In the genomic region with DNA sequence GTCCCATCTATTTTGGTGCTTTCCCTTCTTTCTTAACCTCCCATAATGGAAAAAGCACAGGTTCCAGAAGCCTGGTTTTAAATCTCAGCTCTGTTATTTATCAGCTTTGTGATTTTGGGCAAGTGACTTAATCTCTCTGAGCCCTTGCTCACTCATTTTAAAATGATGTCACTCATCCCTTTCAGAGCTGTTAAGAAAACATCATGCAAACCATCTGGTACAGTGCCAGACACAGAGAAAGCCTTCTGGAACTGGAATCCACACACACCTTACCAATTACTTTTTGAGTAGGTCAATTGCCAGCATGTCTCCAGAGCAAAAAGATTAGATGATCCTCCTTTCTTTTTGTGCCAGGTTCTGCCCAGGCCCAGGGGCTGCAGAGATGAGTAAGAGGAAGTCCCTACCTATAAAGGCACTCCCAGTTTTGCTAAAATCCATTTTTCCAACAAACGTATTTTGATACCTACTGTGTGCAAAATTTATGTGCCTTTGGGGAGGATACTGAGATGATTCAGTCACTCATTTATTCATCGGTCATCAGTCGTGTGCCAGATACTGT, we compare ENCODE assay signal across 24 cellular contexts.
DNase-seq lines count a peak whose midpoint lies in the region; ATAC-seq, FAIRE-seq and TF ChIP-seq lines count a peak whose summit lies in the region.
"Had no signal": no experiment of that assay in that cellular context is flagged by ENCODE, and none has a peak within 500 bp of the region (broad histone marks: within the 10 kb centered on the region; RNA-seq: fewer than 3 reads in every experiment).

No MANE protein-coding gene starts in this region.

- no peaks in the 10 kb centered on the region for H3K36me3 Mint-ChIP-seq in immature natural killer cell
- H3K36me3 Mint-ChIP-seq: activated naive CD4-positive, alpha-beta T cell treated with anti-CD3 and anti-CD28 coated beads, Interleukin-2, amount 10 ng/mL, durations not matched to agents 7 days and 5 days had no signal

- no peak overlapping the region for H3K4me3 ChIP-seq in MG63
- no peak overlapping the region for H3K4me3 ChIP-seq in RWPE2 (ENCODE audit: severe bottlenecking)
- H3K4me3 ChIP-seq in keratinocyte (ENCODE audit: control insufficient read depth in 2 of 3, extremely low read depth in 1 of 3, insufficient read depth in 2 of 3, low read depth in 1 of 3, low read length in 3 of 3), result no peak overlapping the region
- no peak overlapping the region for H3K4me3 ChIP-seq in mesendoderm (ENCODE audit: low read length)
- H3K4me3 ChIP-seq: coronary artery, mucosa of descending colon, PC-9, sigmoid colon had no signal

- TF ChIP-seq CTCF in RWPE2 (IDR thresholded peaks at IDR 0.05; ENCODE audit: poor library complexity, severe bottlenecking), result no peak
- TF ChIP-seq CTCF in keratinocyte (optimal IDR thresholded peaks at IDR 0.05 in 1 of 3, IDR thresholded peaks at IDR 0.05 in 1 of 3, conservative IDR thresholded peaks at IDR 0.05 in 1 of 3; ENCODE audit: extremely low read depth in 1 of 3, insufficient read depth in 2 of 3, low read length in 3 of 3), result no peak

- H2AK5ac ChIP-seq in mesendoderm (ENCODE audit: low read length), result no peak overlapping the region

- H3K27me3 ChIP-seq in MG63 (no peaks in the 10 kb centered on the region), RWPE2 (ENCODE audit: insufficient read depth, poor library complexity, severe bottlenecking) (no peaks in the 10 kb centered on the region), keratinocyte (ENCODE audit: control insufficient read depth, extremely low read depth, insufficient read depth, low read length) (no peaks in the 10 kb centered on the region), mesendoderm (ENCODE audit: insufficient read depth, low read length, poor library complexity) (no peaks in the 10 kb centered on the region)
- H3K27me3 ChIP-seq: sigmoid colon had no signal

- H3K36me3 ChIP-seq in MG63 (no peaks in the 10 kb centered on the region), RWPE2 (ENCODE audit: low read depth) (no peaks in the 10 kb centered on the region), keratinocyte (ENCODE audit: control insufficient read depth in 2 of 2, extremely low read depth in 1 of 2, insufficient read depth in 2 of 2, low read length in 2 of 2) (no peaks in the 10 kb centered on the region), mesendoderm (ENCODE audit: control insufficient read depth, insufficient read depth, low read length) (no peaks in the 10 kb centered on the region)
- H3K36me3 ChIP-seq: sigmoid colon had no signal

- peaks cover 5 to 11% (median 8%) of the 10 kb centered on the region in 3 donors for H3K27me3 Mint-ChIP-seq in immature natural killer cell (ENCODE audit: low read depth in 3 of 3)
- H3K27me3 Mint-ChIP-seq: B cell had no signal

- intact Hi-C loops in left cardiac atrium (cut with DNase I), result no loop called here

- H2BK120ac ChIP-seq in mesendoderm (ENCODE audit: low read depth, low read length), result no peak overlapping the region

- H3K4me1 Mint-ChIP-seq in immature natural killer cell, result no peaks in the 10 kb centered on the region
- H3K4me1 Mint-ChIP-seq: activated CD4-positive, alpha-beta T cell treated with anti-CD3 and anti-CD28 coated beads, Interleukin-2, amount 10 ng/mL, durations not matched to agents 7 days and 5 days; activated naive CD4-positive, alpha-beta T cell treated with anti-CD3 and anti-CD28 coated beads, Interleukin-2, amount 10 ng/mL, durations not matched to agents 7 days and 5 days had no signal

- H4K8ac ChIP-seq in mesendoderm (ENCODE audit: low read depth, low read length), result no peak overlapping the region

- no peak overlapping the region for H2BK15ac ChIP-seq in mesendoderm (replicated peaks; ENCODE audit: low read depth)

- H3K18ac ChIP-seq in mesendoderm (ENCODE audit: low read length), result no peak overlapping the region

- no peak overlapping the region for H2AFZ ChIP-seq in keratinocyte (ENCODE audit: control insufficient read depth, low read length)
- H2AFZ ChIP-seq: PC-9 had no signal

- no peak overlapping the region for H3K4me3 Mint-ChIP-seq in immature natural killer cell
- H3K4me3 Mint-ChIP-seq: activated CD4-positive, alpha-beta T cell treated with anti-CD3 and anti-CD28 coated beads, Interleukin-2, amount 10 ng/mL, durations not matched to agents 7 days and 5 days; activated naive CD4-positive, alpha-beta T cell treated with anti-CD3 and anti-CD28 coated beads, Interleukin-2, amount 10 ng/mL, durations not matched to agents 7 days and 5 days; B cell had no signal

- peak; percentile 46 for FAIRE-seq in keratinocyte (lab: Jason Lieb, UNC)
- FAIRE-seq: astrocyte, GM19239, kidney had no signal

- no peak overlapping the region for H4K5ac ChIP-seq in mesendoderm (ENCODE audit: low read length)

- peaks cover 6% of the 10 kb centered on the region for H3K79me1 ChIP-seq in mesendoderm (ENCODE audit: low read length)

- dilution Hi-C loops in keratinocyte (cut with MboI; ENCODE audit: extremely low pct_ligation_motif_present, low sequenced_read_pairs), result no loop called here

- no peak overlapping the region for H3K56ac ChIP-seq in mesendoderm (ENCODE audit: low read length)

- H3K79me2 ChIP-seq in keratinocyte (ENCODE audit: control insufficient read depth, insufficient read depth, low read length), result no peaks in the 10 kb centered on the region
- H3K79me2 ChIP-seq in mesendoderm (ENCODE audit: control insufficient read depth, insufficient read depth, low read length), result peaks cover 8% of the 10 kb centered on the region

- H3K4me1 ChIP-seq in RWPE2 (ENCODE audit: insufficient read depth, poor library complexity, severe bottlenecking) (no peaks in the 10 kb centered on the region), keratinocyte (ENCODE audit: control insufficient read depth, extremely low read depth, insufficient read depth, low read length) (peaks cover 11% of the 10 kb centered on the region), mesendoderm (ENCODE audit: control insufficient read depth, low read depth, low read length) (peaks cover 5% of the 10 kb centered on the region)

- ATAC-seq in RWPE2 (ENCODE audit: low read depth), result peak; percentile 42; the same call in 1 of the 3 replicates
- no peak for ATAC-seq in left cardiac atrium
- ATAC-seq: mucosa of descending colon, SK-N-SH treated with all-trans-retinoic acid at 6 μM for 48 hours had no signal

- H3K9me1 ChIP-seq in keratinocyte (ENCODE audit: control insufficient read depth, extremely low read depth, insufficient read depth, low read length), result peaks cover 3% of the 10 kb centered on the region

- no peaks in the 10 kb centered on the region for H4K20me1 ChIP-seq in keratinocyte (ENCODE audit: control insufficient read depth, extremely low read depth, insufficient read depth, low read length)

- no peak overlapping the region for H3K4ac ChIP-seq in mesendoderm (ENCODE audit: low read depth, low read length)

- DNase-seq in Daoy (ENCODE audit: low read depth), result peak; percentile 66
- peak; percentile 50 for DNase-seq in MG63
- no peak for DNase-seq in RWPE2 (ENCODE audit: low spot score)
- DNase-seq in keratinocyte (ENCODE audit: low read depth, low spot score), result no peak
- no peak for DNase-seq in mesendoderm
- no peak for DNase-seq in left cardiac atrium
- no peak for DNase-seq in immature natural killer cell
- DNase-seq: activated CD4-positive, alpha-beta T cell treated with anti-CD3 and anti-CD28 coated beads, Interleukin-2, amount 10 ng/mL, durations not matched to agents 7 days and 5 days; activated naive CD4-positive, alpha-beta T cell treated with anti-CD3 and anti-CD28 coated beads, Interleukin-2, amount 10 ng/mL, durations not matched to agents 7 days and 5 days; activated T-cell treated with anti-CD3 and anti-CD28 coated beads for 4 hours; head of caudate nucleus; kidney; mucosa of descending colon; NCI-H1105 treated with DMSO at 0.1 percent for 48 hours; NCI-H510A treated with DMSO at 0.1 percent for 48 hours; PC-9; sigmoid colon; substantia nigra had no signal

- no peak overlapping the region for H3K9ac ChIP-seq in keratinocyte (ENCODE audit: control insufficient read depth, extremely low read depth, insufficient read depth, low read length)
- no peak overlapping the region for H3K9ac ChIP-seq in mesendoderm (ENCODE audit: low read length)

- no peak overlapping the region for H2BK5ac ChIP-seq in mesendoderm (ENCODE audit: low read length)

- H3K27ac ChIP-seq in RWPE2 (ENCODE audit: poor library complexity, severe bottlenecking), result no peak overlapping the region
- H3K27ac ChIP-seq in keratinocyte (ENCODE audit: control insufficient read depth, insufficient read depth, low read length), result no peak overlapping the region
- no peak overlapping the region for H3K27ac ChIP-seq in mesendoderm (ENCODE audit: low read depth, low read length)
- H3K27ac ChIP-seq: coronary artery, epithelial cell of prostate, PC-9, sigmoid colon had no signal

- H3K4me2 ChIP-seq in keratinocyte (ENCODE audit: control insufficient read depth, extremely low read depth, insufficient read depth, low read depth, low read length) (peak overlapping the region; percentile 13), mesendoderm (ENCODE audit: low read length) (no peak overlapping the region)
- H3K4me2 ChIP-seq: PC-9 had no signal

- no peak overlapping the region for H3K23ac ChIP-seq in mesendoderm (ENCODE audit: low read length)

- no CpG with 5 or more reads among the region's 3 CpGs for WGBS in mesendoderm (ENCODE audit: extremely low coverage, insufficient coverage, low lambda C conversion rate)

- H3K9me3 Mint-ChIP-seq in immature natural killer cell, result no peaks in the 10 kb centered on the region
- H3K9me3 Mint-ChIP-seq: activated CD4-positive, alpha-beta T cell treated with anti-CD3 and anti-CD28 coated beads, Interleukin-2, amount 10 ng/mL, durations not matched to agents 7 days and 5 days; activated naive CD4-positive, alpha-beta T cell treated with anti-CD3 and anti-CD28 coated beads, Interleukin-2, amount 10 ng/mL, durations not matched to agents 7 days and 5 days had no signal

- H3K27ac Mint-ChIP-seq in immature natural killer cell, result no peak overlapping the region
- H3K27ac Mint-ChIP-seq: activated CD4-positive, alpha-beta T cell treated with anti-CD3 and anti-CD28 coated beads, Interleukin-2, amount 10 ng/mL, durations not matched to agents 7 days and 5 days; activated naive CD4-positive, alpha-beta T cell treated with anti-CD3 and anti-CD28 coated beads, Interleukin-2, amount 10 ng/mL, durations not matched to agents 7 days and 5 days; B cell had no signal

- H3K9me3 ChIP-seq in MG63 (no peaks in the 10 kb centered on the region), RWPE2 (ENCODE audit: severe bottlenecking) (no peaks in the 10 kb centered on the region), keratinocyte (ENCODE audit: control insufficient read depth, low read depth, low read length) (no peaks in the 10 kb centered on the region)
- H3K9me3 ChIP-seq: mucosa of descending colon, sigmoid colon had no signal

Comparison
In these comparisons a context has a peak if more than half of its experiments do, and no peak if none do; other contexts are left out.
1. DNase-seq: peak in Daoy (single experiment) and MG63 (single experiment); none in RWPE2 (single experiment), keratinocyte (single experiment), mesendoderm (single experiment), left cardiac atrium (single experiment) and immature natural killer cell (0 of 3).